Comparison of ENCODE assay signal across 9 cellular contexts in genomic region chr10:21953585-21954057, GRCh38. TPM values are rescaled to one million over a fixed set of nuclear protein-coding genes. Genes with fewer than 3 reads are reported as not detected.
DNase-seq lines count a peak whose midpoint lies in the region; ATAC-seq and TF ChIP-seq lines count a peak whose summit lies in the region.
"Had no signal": no experiment of that assay in that cellular context is flagged by ENCODE, and none has a peak within 500 bp of the region (broad histone marks: within the 10 kb centered on the region; RNA-seq: fewer than 3 reads in every experiment).

No MANE protein-coding gene starts in this region.

- TF ChIP-seq CTCF in right lobe of liver (IDR thresholded peaks at IDR 0.05): peak in 3 of 4 donors; percentile 46 to 51 (median 47)

- no peaks in the 10 kb centered on the region for H3K4me1 ChIP-seq in right lobe of liver

- DNase-seq in DMS153 (lab: John Stamatoyannopoulos, UW) (peak; percentile 10), DMS153 treated with DMSO at 0.1 percent for 48 hours (lab: John Stamatoyannopoulos, UW; ENCODE audit: unreplicated experiment) (no peak), NCI-H526 (lab: John Stamatoyannopoulos, UW) (peak; percentile 16 to 49), right lobe of liver (no peak), activated gamma-delta T cell treated with Interleukin-2 at 50 U/mL for 16 hours (no peak), sciatic nerve (ENCODE audit: low spot score) (no peak)
- peak; percentile 8 for DNase-seq in central memory CD4-positive, alpha-beta T cell

- ATAC-seq in HG02642 (IDR thresholded peaks at IDR 0.05; ENCODE audit: poor library complexity, unreplicated experiment) (peak; percentile 54), right lobe of liver (peak; percentile 52 to 74 (median 64)), sciatic nerve (no peak)

- no peak overlapping the region for H3K4me3 ChIP-seq in right lobe of liver
- H3K4me3 ChIP-seq: BLaER1 had no signal

- H3K36me3 ChIP-seq in right lobe of liver: no peaks in the 10 kb centered on the region
- H3K36me3 ChIP-seq: BLaER1 had no signal

- intact Hi-C loops in right lobe of liver (cut with DNase I) (loop anchor here in 1 of 2 donors (5.0 to 10.0 kb wide), 2 partner anchors 459 to 676 kb away; no protein-coding TSS in a partner anchor), sciatic nerve (cut with DNase I) (no loop called here)

- H3K27ac ChIP-seq in right lobe of liver: no peak overlapping the region
- H3K27ac ChIP-seq: BLaER1 had no signal

- H3K9me3 ChIP-seq in right lobe of liver: no peaks in the 10 kb centered on the region
- H3K9me3 ChIP-seq: BLaER1 had no signal

- no peaks in the 10 kb centered on the region for H3K27me3 ChIP-seq in right lobe of liver
- H3K27me3 ChIP-seq: BLaER1 had no signal

- no peak for TF ChIP-seq POLR2A in right lobe of liver (IDR thresholded peaks at IDR 0.05)

- 0% methylated on average over 1 of the region's 1 CpG for WGBS in right lobe of liver (ENCODE audit: insufficient coverage, low coverage, low lambda C conversion rate, missing lambda C conversion rate)

RNA-seq across cellular contexts. Expression of gene DNAJC1, which starts 49.9 kb away (rescaled TPM):
- total RNA-seq in right lobe of liver: 100 to 1,000 TPM in 1 of 6 experiments, 10 to 100 TPM in 5; 16.0 to 106 (median 27.8) TPM
- total RNA-seq in sciatic nerve: 26.4 TPM

Comparison
In these comparisons a context has a peak if more than half of its experiments do, and no peak if none do; other contexts are left out.
1. DNase-seq: peak in DMS153 (single experiment), NCI-H526 (2 of 2) and central memory CD4-positive, alpha-beta T cell (single experiment); none in DMS153 treated with DMSO at 0.1 percent for 48 hours (single experiment), right lobe of liver (0 of 3), activated gamma-delta T cell treated with Interleukin-2 at 50 U/mL for 16 hours (single experiment) and sciatic nerve (single experiment).